Comparison of ENCODE assay signal across 1 cellular context in genomic region chr1:205588691-205589445, GRCh38.
TF ChIP-seq lines count a peak whose summit lies in the region.

No MANE protein-coding gene starts in this region.

TF ChIP-seq in GM23338, 12 proteins besides CTCF, POLR2A, EP300 and RAD21 (continued from another document):
- no peak for TF ChIP-seq ZNF462 (CRISPR knock-in tag; IDR thresholded peaks at IDR 0.05)
- TF ChIP-seq JUNB (IDR thresholded peaks at IDR 0.05; ENCODE audit: unreplicated experiment), result no peak
- no peak for TF ChIP-seq EZH2phosphoT487 (IDR thresholded peaks at IDR 0.05; ENCODE audit: unreplicated experiment)
- no peak for TF ChIP-seq STAT1 (IDR thresholded peaks at IDR 0.05; ENCODE audit: unreplicated experiment)
- no peak for TF ChIP-seq CREB1 (CRISPR knock-in tag; IDR thresholded peaks at IDR 0.05; ENCODE audit: low read depth)
- TF ChIP-seq POLR2AphosphoS5 (IDR thresholded peaks at IDR 0.05; ENCODE audit: low read depth), result no peak
